ENCODE assay signal across 18 cellular contexts in the genomic region with DNA sequence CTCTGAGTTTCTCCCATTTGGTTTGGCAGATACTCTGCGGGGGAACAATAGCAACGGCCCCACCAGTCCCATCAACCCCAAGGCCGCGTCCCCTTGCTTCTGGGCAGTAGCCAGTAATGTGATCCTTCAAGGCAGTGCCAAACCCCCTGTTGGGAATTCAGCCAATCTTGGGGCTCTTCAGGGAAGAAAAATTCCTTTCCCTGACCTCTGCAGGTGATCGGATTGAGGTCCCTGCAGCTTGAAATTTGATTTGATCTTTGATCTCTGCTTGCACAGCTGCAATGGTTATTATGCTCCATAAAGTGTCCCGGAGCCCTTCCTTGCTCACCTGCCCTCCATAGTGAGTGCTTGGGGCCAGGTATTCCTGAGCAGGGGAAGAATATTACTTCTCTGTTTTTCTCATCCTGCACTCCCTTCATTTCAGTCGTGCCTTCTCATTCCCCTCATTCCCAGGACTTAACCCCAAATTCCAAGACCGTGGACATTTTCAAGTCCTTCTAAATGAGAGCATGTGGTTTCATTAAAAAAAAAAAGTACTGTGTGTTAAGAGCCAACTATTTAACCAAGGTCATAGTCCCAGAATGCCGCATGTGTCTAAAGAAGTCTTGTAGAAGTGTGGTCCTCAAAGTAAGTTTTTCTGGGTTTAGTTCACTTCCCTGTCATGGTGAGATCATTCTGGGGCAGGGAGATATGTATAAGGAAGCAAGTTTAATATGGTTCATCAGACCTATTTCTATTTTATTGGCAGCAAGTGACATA. TPM values are rescaled to one million over a fixed set of nuclear protein-coding genes. Genes with fewer than 3 reads are reported as not detected.
A peak's percentile ranks its signal among the peaks of the same experiment; 100 is the strongest.
DNase-seq lines count a peak whose midpoint lies in the region; ATAC-seq lines count a peak whose summit lies in the region.
"Had no signal": no experiment of that assay in that cellular context is flagged by ENCODE, and none has a peak within 500 bp of the region (broad histone marks: within the 10 kb centered on the region; RNA-seq: fewer than 3 reads in every experiment).

No MANE protein-coding gene starts in this region.

- 62 to 78% methylated on average over 9 of the region's 9 CpGs for WGBS in aorta, 2 donors

- H3K9me3 ChIP-seq in mucosa of rectum (ENCODE audit: control insufficient read depth in 2 of 2, low read length in 2 of 2), result no peaks in the 10 kb centered on the region
- peaks cover 4% of the 10 kb centered on the region for H3K9me3 ChIP-seq in aorta (ENCODE audit: control insufficient read depth, low read length)
- H3K9me3 ChIP-seq: esophagus squamous epithelium, lower lobe of right lung, stomach had no signal

- peaks cover 11 to 13% of the 10 kb centered on the region in 2 donors for H3K4me1 ChIP-seq in mucosa of rectum (ENCODE audit: control insufficient read depth in 2 of 2, insufficient read depth in 2 of 2, low read length in 2 of 2)
- H3K4me1 ChIP-seq in aorta (ENCODE audit: control insufficient read depth in 1 of 2, insufficient read depth in 2 of 2, low read length in 2 of 2), result no peaks in the 10 kb centered on the region
- H3K4me1 ChIP-seq: esophagus squamous epithelium, lower lobe of right lung had no signal

- peak; percentile 38 for DNase-seq in EL
- peak; percentile 58 for DNase-seq in NCI-H1092 (lab: John Stamatoyannopoulos, UW)
- DNase-seq in amniotic epithelial cell (ENCODE audit: low read depth), result peak; percentile 14
- no peak for DNase-seq in aorta
- no peak for DNase-seq in SKM-1 (lab: John Stamatoyannopoulos, UW; ENCODE audit: unreplicated experiment)
- DNase-seq: activated CD4-positive, alpha-beta memory T cell treated with anti-CD3 and anti-CD28 coated beads, Interleukin-2, amount 10 ng/mL, durations not matched to agents 7 days and 5 days; activated T-cell treated with anti-CD3 and anti-CD28 coated beads, Interleukin-2, amount 50 U/mL, for 4 hours; esophagus squamous epithelium; GDM1; lower lobe of right lung; NCI-H1417; SHP77; stimulated activated CD4-positive, alpha-beta T cell treated with anti-CD3 and anti-CD28 coated beads, Interleukin-1b, Interleukin-23, amount 100 ng/mL, for 48 hours; stomach had no signal

- H3K27ac ChIP-seq in mucosa of rectum (ENCODE audit: low read depth in 2 of 2, low read length in 2 of 2) (peak overlapping the region; percentile 44 to 72), aorta (ENCODE audit: low read depth in 1 of 2, low read length in 2 of 2) (no peak overlapping the region)
- H3K27ac ChIP-seq: esophagus squamous epithelium, lower lobe of right lung had no signal

- H3K27me3 ChIP-seq in mucosa of rectum (ENCODE audit: control insufficient read depth in 2 of 2, insufficient read depth in 2 of 2, low read length in 2 of 2) (no peaks in the 10 kb centered on the region), aorta (ENCODE audit: control insufficient read depth in 1 of 2, insufficient read depth in 2 of 2, low read length in 1 of 2) (no peaks in the 10 kb centered on the region)

- H3K36me3 ChIP-seq in mucosa of rectum (ENCODE audit: control insufficient read depth in 2 of 2, insufficient read depth in 2 of 2, low read length in 2 of 2) (no peaks in the 10 kb centered on the region), aorta (ENCODE audit: control insufficient read depth in 1 of 2, insufficient read depth in 2 of 2, low read length in 1 of 2) (no peaks in the 10 kb centered on the region)
- H3K36me3 ChIP-seq: esophagus squamous epithelium, lower lobe of right lung, stomach had no signal

- ATAC-seq in GM21723 (IDR thresholded peaks at IDR 0.05; ENCODE audit: unreplicated experiment) (no peak), HG02852 (IDR thresholded peaks at IDR 0.05; ENCODE audit: unreplicated experiment) (no peak), aorta (ENCODE audit: low FRiP score) (no peak)
- ATAC-seq: activated T-cell treated with anti-CD3 and anti-CD28 coated beads, Interleukin-2, amount 50 U/mL, for 4 hours; lower lobe of right lung; sciatic nerve had no signal

- intact Hi-C loops in aorta (cut with DNase I), result no loop called here

- peak overlapping the region in 1 of 2 donors; percentile 17 for H3K9ac ChIP-seq in mucosa of rectum (ENCODE audit: low read depth in 1 of 2, low read length in 2 of 2)

- H3K4me3 ChIP-seq in mucosa of rectum (ENCODE audit: low read length in 2 of 2), result no peak overlapping the region
- H3K4me3 ChIP-seq in aorta (ENCODE audit: low read length in 2 of 2), result no peak overlapping the region
- H3K4me3 ChIP-seq: esophagus squamous epithelium, lower lobe of right lung, stomach had no signal

RNA-seq across cellular contexts. Expression of a gene that starts 56.3 kb away (rescaled TPM):
- total RNA-seq in aorta, result 1 to 10 TPM; 3.8 to 4.7 TPM
- polyA plus RNA-seq in aorta, result 1 to 10 TPM; 1.5 to 3.3 TPM
- total RNA-seq: activated CD4-positive, alpha-beta memory T cell treated with anti-CD3 and anti-CD28 coated beads, Interleukin-2, amount 10 ng/mL, durations not matched to agents 7 days and 5 days had no signal

Comparison
In these comparisons a context has a peak if more than half of its experiments do, and no peak if none do; other contexts are left out.
1. DNase-seq: peak in EL (single experiment), NCI-H1092 (single experiment) and amniotic epithelial cell (single experiment); none in aorta (0 of 2) and SKM-1 (single experiment).
2. H3K27ac ChIP-seq: peak in mucosa of rectum (2 of 2); none in aorta (0 of 2).